In the genomic region with DNA sequence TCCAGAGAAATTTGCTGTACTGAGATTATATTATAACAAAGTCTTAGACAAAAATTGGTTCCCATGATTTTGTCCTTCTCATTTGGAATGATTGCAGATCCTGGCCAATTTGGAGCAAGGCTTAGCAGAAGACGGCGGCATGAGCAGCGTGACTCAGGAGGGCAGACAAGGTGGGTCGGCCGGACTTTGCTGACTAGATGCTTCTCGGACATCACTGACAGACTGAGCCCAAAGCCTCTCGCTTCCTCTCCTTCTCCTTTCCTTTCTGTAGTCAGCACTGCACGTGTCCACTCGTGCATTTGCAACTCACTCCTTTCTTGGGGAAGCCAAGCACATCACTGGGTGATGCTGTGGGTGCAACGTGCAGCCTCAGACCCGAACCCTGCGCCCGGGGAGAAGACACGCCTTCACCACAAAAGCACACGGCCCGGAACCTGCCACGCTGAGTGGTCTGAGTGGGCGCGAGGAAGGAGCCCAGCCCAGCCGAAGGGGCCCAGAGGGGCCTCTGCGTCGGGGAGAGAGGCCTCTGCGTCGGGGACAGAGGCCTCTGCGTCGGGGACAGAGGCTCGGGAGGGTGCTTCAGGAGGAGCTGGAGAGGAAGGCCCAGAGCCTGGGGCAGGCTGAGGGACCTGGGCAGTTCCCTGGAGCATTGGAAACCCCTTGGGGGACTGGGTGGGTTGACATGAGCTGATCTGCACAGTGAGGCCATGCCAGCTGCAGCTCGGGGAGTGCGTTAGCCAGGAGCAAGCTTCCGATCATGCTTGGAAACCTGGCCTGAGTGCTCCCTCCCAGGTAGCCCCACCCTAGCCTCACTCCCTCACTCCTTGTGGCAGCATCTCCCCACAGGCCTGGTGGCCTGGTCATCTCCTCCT, we compare ENCODE assay signal across 20 cellular contexts.
DNase-seq lines count a peak whose midpoint lies in the region; TF ChIP-seq lines count a peak whose summit lies in the region.
"Had no signal": no experiment of that assay in that cellular context is flagged by ENCODE, and none has a peak within 500 bp of the region (broad histone marks: within the 10 kb centered on the region; RNA-seq: fewer than 3 reads in every experiment).

No MANE protein-coding gene starts in this region.

- H3K4me3 Mint-ChIP-seq in brain (no peak overlapping the region), Caco-2 (ENCODE audit: unreplicated experiment) (no peak overlapping the region)
- H3K4me3 Mint-ChIP-seq: GM23338 had no signal

- CTCF ChIA-PET in Caco-2 (lab: Charles Lee): interaction anchor here (1.5 kb wide), 1 partner anchor 78 kb away, joined by 3 read pairs; no protein-coding TSS in a partner anchor

- in situ Hi-C loops in brain microvascular endothelial cell (cut with HindIII; ENCODE audit: low pct_ligation_motif_present, low sequenced_read_pairs): no loop called here

- no peaks in the 10 kb centered on the region for H3K27me3 Mint-ChIP-seq in brain
- H3K27me3 Mint-ChIP-seq in Caco-2 (ENCODE audit: insufficient read depth, unreplicated experiment): no peaks in the 10 kb centered on the region

- BruUV-seq in Caco-2 (replicated peaks; lab: Mats Ljungman, UMichigan): no TSS peak

- peaks cover 27 to 87% (median 66%) of the 10 kb centered on the region in 11 experiments; a peak in 21 of 22 replicates for H4K20me1 ChIP-seq in BLaER1 treated with 17β-estradiol and CSF1 and Interleukin-3, amounts not matched to agents 10 nM and 100 nM
- no peaks in the 10 kb centered on the region for H4K20me1 ChIP-seq in osteoblast (ENCODE audit: insufficient read depth, low read length)

- H2AFZ ChIP-seq in osteoblast (ENCODE audit: low read length): no peak overlapping the region
- H2AFZ ChIP-seq: GM23338, PC-9 had no signal

- H3K4me1 Mint-ChIP-seq in brain (peaks cover 33% of the 10 kb centered on the region), Caco-2 (ENCODE audit: low read depth, unreplicated experiment) (no peaks in the 10 kb centered on the region)

- peaks cover 18 to 92% (median 76%) of the 10 kb centered on the region in 10 experiments for H3K4me1 ChIP-seq in BLaER1 treated with 17β-estradiol and CSF1 and Interleukin-3, amounts not matched to agents 10 nM and 100 nM
- H3K4me1 ChIP-seq in osteoblast (ENCODE audit: insufficient read depth, low read length) (peaks cover 5% of the 10 kb centered on the region), Caco-2 (no peaks in the 10 kb centered on the region)
- H3K4me1 ChIP-seq: A549 had no signal

- peaks cover 8 to 60% (median 25%) of the 10 kb centered on the region in 11 experiments; a peak in 17 of 22 replicates for H3K36me3 ChIP-seq in BLaER1 treated with 17β-estradiol and CSF1 and Interleukin-3, amounts not matched to agents 10 nM and 100 nM
- H3K36me3 ChIP-seq in osteoblast (ENCODE audit: insufficient read depth, low read length) (peaks cover 27% of the 10 kb centered on the region), brain microvascular endothelial cell (replicated peaks) (peaks cover 19% of the 10 kb centered on the region), Caco-2 (ENCODE audit: control insufficient read depth, insufficient read depth, low read length) (no peaks in the 10 kb centered on the region; the same call in 1 of the 2 replicates)

- no peak overlapping the region for H3K9ac ChIP-seq in BLaER1 treated with 17β-estradiol and CSF1 and Interleukin-3, amounts not matched to agents 10 nM and 100 nM
- H3K9ac ChIP-seq: KMS-11 had no signal

- H3K9me3 Mint-ChIP-seq in brain: no peaks in the 10 kb centered on the region
- H3K9me3 Mint-ChIP-seq in Caco-2 (ENCODE audit: unreplicated experiment): no peaks in the 10 kb centered on the region
- H3K9me3 Mint-ChIP-seq: GM23338 had no signal

- H3K27ac Mint-ChIP-seq in brain (peak overlapping the region in 3 of 5 experiments; percentile 39 to 83 (median 74)), Caco-2 (ENCODE audit: unreplicated experiment) (no peak overlapping the region)
- H3K27ac Mint-ChIP-seq: GM23338 had no signal

- H3K9me3 ChIP-seq in BLaER1 treated with 17β-estradiol and CSF1 and Interleukin-3, amounts not matched to agents 10 nM and 100 nM (replicated peaks in 1 of 11): peaks cover 0 to 9% (median 0%) of the 10 kb centered on the region in 11 experiments; a peak in 3 of 22 replicates
- H3K9me3 ChIP-seq in osteoblast (ENCODE audit: low read depth, low read length) (no peaks in the 10 kb centered on the region), Caco-2 (no peaks in the 10 kb centered on the region)
- H3K9me3 ChIP-seq: A549 had no signal

- H3K36me3 Mint-ChIP-seq in brain (peaks cover 45% of the 10 kb centered on the region), Caco-2 (ENCODE audit: insufficient read depth, unreplicated experiment) (peaks cover 7% of the 10 kb centered on the region)

- peak overlapping the region in 8 of 11 experiments; percentile 45 to 98 (median 78); a peak in 17 of 22 replicates for H3K4me2 ChIP-seq in BLaER1 treated with 17β-estradiol and CSF1 and Interleukin-3, amounts not matched to agents 10 nM and 100 nM
- no peak overlapping the region for H3K4me2 ChIP-seq in osteoblast (ENCODE audit: insufficient read depth, low read length)
- H3K4me2 ChIP-seq: A549, GM23338, KMS-11, PC-9 had no signal

- TF ChIP-seq CTCF in brain (conservative IDR thresholded peaks at IDR 0.05): no peak
- TF ChIP-seq CTCF in osteoblast (IDR thresholded peaks at IDR 0.05; ENCODE audit: extremely low read depth, low read depth, low read length): no peak
- no peak for TF ChIP-seq CTCF in brain microvascular endothelial cell (IDR thresholded peaks at IDR 0.05; ENCODE audit: low read depth, low read length, missing control alignments)
- TF ChIP-seq CTCF in Caco-2 (IDR thresholded peaks at IDR 0.05; ENCODE audit: insufficient read depth in 1 of 2, low read depth in 1 of 2, low read length in 1 of 2, severe bottlenecking in 1 of 2, unreplicated experiment in 1 of 2): no peak

- DNase-seq in activated CD8-positive, alpha-beta memory T cell treated with anti-CD3 and anti-CD28 coated beads, Interleukin-2, amount 50 U/mL, for 48 hours: peak; percentile 40
- no peak for DNase-seq in activated CD8-positive, alpha-beta memory T cell treated with anti-CD3 and anti-CD28 coated beads for 24 hours
- DNase-seq in osteoblast (ENCODE audit: insufficient read length, low spot score, missing footprints) (peak; percentile 63), 8988T (no peak), brain microvascular endothelial cell (no peak), Caco-2 (no peak)
- DNase-seq: DMS 273 treated with DMSO at 0.1 percent for 48 hours, GDM1, NCI-H1092, NCI-H146, NCI-H2081, NCI-H510A, NCI-H82, PC-9 had no signal

- H3K27ac ChIP-seq in BLaER1 treated with 17β-estradiol and CSF1 and Interleukin-3, amounts not matched to agents 10 nM and 100 nM: no peak overlapping the region
- H3K27ac ChIP-seq in osteoblast (ENCODE audit: low read depth, low read length): no peak overlapping the region
- H3K27ac ChIP-seq in brain microvascular endothelial cell: no peak overlapping the region
- H3K27ac ChIP-seq: A549, C4-2B, KMS-11, PC-9 had no signal

- H3K4me3 ChIP-seq in BLaER1 treated with 17β-estradiol and CSF1 and Interleukin-3, amounts not matched to agents 10 nM and 100 nM: no peak overlapping the region
- H3K4me3 ChIP-seq in osteoblast (ENCODE audit: insufficient read depth, low read length): no peak overlapping the region
- H3K4me3 ChIP-seq in brain microvascular endothelial cell (ENCODE audit: low read depth, low read length): no peak overlapping the region
- no peak overlapping the region for H3K4me3 ChIP-seq in Caco-2 (ENCODE audit: low read depth, low read length)
- H3K4me3 ChIP-seq: A549, GM23338, PC-9 had no signal

- intact Hi-C loops in Caco-2 (cut with micrococcal nuclease; ENCODE audit: unreplicated experiment): no loop called here

- POLR2A ChIA-PET in Caco-2 (lab: Charles Lee): no interaction called here

- peaks cover 33 to 66% (median 52%) of the 10 kb centered on the region in 11 experiments for H3K27me3 ChIP-seq in BLaER1 treated with 17β-estradiol and CSF1 and Interleukin-3, amounts not matched to agents 10 nM and 100 nM
- H3K27me3 ChIP-seq in osteoblast (ENCODE audit: insufficient read depth, low read length): no peaks in the 10 kb centered on the region
- H3K27me3 ChIP-seq in brain microvascular endothelial cell (replicated peaks): no peaks in the 10 kb centered on the region
- H3K27me3 ChIP-seq in Caco-2 (replicated peaks; ENCODE audit: control insufficient read depth, insufficient read depth, low read length): no peaks in the 10 kb centered on the region

- no peaks in the 10 kb centered on the region for H3K79me2 ChIP-seq in osteoblast (ENCODE audit: insufficient read depth, low read length)

Comparison
In these comparisons a context has a peak if more than half of its experiments do, and no peak if none do; other contexts are left out.
1. DNase-seq: peak in activated CD8-positive, alpha-beta memory T cell treated with anti-CD3 and anti-CD28 coated beads, Interleukin-2, amount 50 U/mL, for 48 hours (single experiment) and osteoblast (single experiment); none in activated CD8-positive, alpha-beta memory T cell treated with anti-CD3 and anti-CD28 coated beads for 24 hours (single experiment), 8988T (single experiment), brain microvascular endothelial cell (single experiment) and Caco-2 (0 of 2).